21 cellular contexts compared by ENCODE assay signal in genomic region chr4:151671541-151672059, GRCh38.
DNase-seq lines count a peak whose midpoint lies in the region; ATAC-seq and TF ChIP-seq lines count a peak whose summit lies in the region.
"Had no signal": no experiment of that assay in that cellular context is flagged by ENCODE, and none has a peak within 500 bp of the region (broad histone marks: within the 10 kb centered on the region; RNA-seq: fewer than 3 reads in every experiment).

No MANE protein-coding gene starts in this region.

- peak overlapping the region; percentile 49 for H3K27ac ChIP-seq in right cardiac atrium (ENCODE audit: low read length)
- H3K27ac ChIP-seq in gastrocnemius medialis: peak overlapping the region; percentile 69 to 95 (median 80)
- H3K27ac ChIP-seq in body of pancreas: no peak overlapping the region
- H3K27ac ChIP-seq: lower lobe of right lung, SJCRH30, vagina had no signal

- no peaks in the 10 kb centered on the region for H3K27me3 Mint-ChIP-seq in WTC11 (ENCODE audit: low read depth)
- H3K27me3 Mint-ChIP-seq: activated naive CD8-positive, alpha-beta T cell; B cell had no signal

- no peaks in the 10 kb centered on the region for H3K9me3 Mint-ChIP-seq in WTC11
- H3K9me3 Mint-ChIP-seq: activated T-helper 1 cell treated with anti-CD3 and anti-CD28 coated beads, Interleukin-12 subunit alpha, Interleukin-12 subunit beta, Interleukin-2, Interleukin-4 antibody, amounts not matched to agents 30 ng/mL and 10 ng/mL and 1 ng/mL, durations not matched to agents 14 hours and 24 hours and 36 hours; stimulated activated effector memory CD8-positive, alpha-beta T cell treated with anti-CD3 and anti-CD28 coated beads, Interleukin-12 subunit alpha, Interleukin-12 subunit beta, amount 100 ng/mL, for 72 hours had no signal

- DNase-seq in NCI-H82 (lab: John Stamatoyannopoulos, UW) (peak; percentile 25), NCI-H82 treated with DMSO at 0.1 percent for 48 hours (lab: John Stamatoyannopoulos, UW; ENCODE audit: unreplicated experiment) (no peak), WTC11 (ENCODE audit: low spot score) (no peak), right cardiac atrium (no peak), gastrocnemius medialis (no peak), kidney glomerular epithelial cell (lab: John Stamatoyannopoulos, UW) (no peak), body of pancreas (no peak)
- DNase-seq in activated CD8-positive, alpha-beta memory T cell treated with anti-CD3 and anti-CD28 coated beads for 24 hours: no peak
- DNase-seq: activated CD4-positive, CD25-positive, alpha-beta regulatory T cell treated with anti-CD3 and anti-CD28 coated beads, Interleukin-2, amount 50 U/mL, for 72 hours; GOT3; Karpas-422; lower lobe of right lung; NCI-H1092; NCI-H524 treated with DMSO at 0.1 percent for 48 hours; SJCRH30 had no signal

- H3K36me3 ChIP-seq in gastrocnemius medialis (no peaks in the 10 kb centered on the region), body of pancreas (replicated peaks in 1 of 2; ENCODE audit: insufficient read depth in 1 of 2, low read depth in 2 of 2) (no peaks in the 10 kb centered on the region)
- H3K36me3 ChIP-seq: SJCRH30, vagina had no signal

- ATAC-seq in WTC11: no peak
- ATAC-seq in right cardiac atrium: peak; percentile 68 to 70
- ATAC-seq in gastrocnemius medialis: no peak
- ATAC-seq in body of pancreas: no peak
- ATAC-seq: lower lobe of right lung; sciatic nerve; stimulated activated effector memory CD8-positive, alpha-beta T cell treated with anti-CD3 and anti-CD28 coated beads, Interleukin-12 subunit alpha, Interleukin-12 subunit beta, amount 100 ng/mL, for 72 hours had no signal

- H3K27me3 ChIP-seq in right cardiac atrium (ENCODE audit: control insufficient read depth, insufficient read depth): no peaks in the 10 kb centered on the region
- no peaks in the 10 kb centered on the region for H3K27me3 ChIP-seq in gastrocnemius medialis
- no peaks in the 10 kb centered on the region for H3K27me3 ChIP-seq in body of pancreas
- H3K27me3 ChIP-seq: SJCRH30, vagina had no signal

- no peak overlapping the region for H3K4me3 ChIP-seq in right cardiac atrium (ENCODE audit: low read length)
- H3K4me3 ChIP-seq in gastrocnemius medialis: no peak overlapping the region
- no peak overlapping the region for H3K4me3 ChIP-seq in body of pancreas
- H3K4me3 ChIP-seq: lower lobe of right lung, SJCRH30, vagina had no signal

- peaks cover 18% of the 10 kb centered on the region for H3K4me1 Mint-ChIP-seq in WTC11
- H3K4me1 Mint-ChIP-seq: B cell; stimulated activated effector memory CD8-positive, alpha-beta T cell treated with anti-CD3 and anti-CD28 coated beads, Interleukin-12 subunit alpha, Interleukin-12 subunit beta, amount 100 ng/mL, for 72 hours had no signal

- POLR2A ChIA-PET in WTC11 (lab: Charles Lee): no interaction called here

- no peaks in the 10 kb centered on the region for H3K36me3 Mint-ChIP-seq in WTC11
- H3K36me3 Mint-ChIP-seq: stimulated activated effector memory CD8-positive, alpha-beta T cell treated with anti-CD3 and anti-CD28 coated beads, Interleukin-12 subunit alpha, Interleukin-12 subunit beta, amount 100 ng/mL, for 72 hours had no signal

- TF ChIP-seq POLR2A in gastrocnemius medialis (IDR thresholded peaks at IDR 0.05) (no peak), body of pancreas (IDR thresholded peaks at IDR 0.05) (no peak)

- in situ Hi-C loops in gastrocnemius medialis (cut with MboI; ENCODE audit: low sequenced_read_pairs in 4 of 4): loop anchor here in 2 of 4 donors (25.0 kb wide), 2 partner anchors 259 to 716 kb away; partner anchors contain the start of gene FHIP1A (in 1 of the 2)

- WGBS in right cardiac atrium: 44% methylated on average over 14 of the region's 14 CpGs
- WGBS in body of pancreas, 2 donors: 78 to 84% methylated on average over 14 of the region's 14 CpGs

- intact Hi-C loops in right cardiac atrium (cut with DNase I): no loop called here
- intact Hi-C loops in gastrocnemius medialis (cut with DNase I; ENCODE audit: low total_unique reads): loop anchor here (2.0 kb wide), 1 partner anchor 19 kb away; no protein-coding TSS in a partner anchor
- intact Hi-C loops in body of pancreas (cut with DNase I): no loop called here

- H3K9me3 ChIP-seq in right cardiac atrium (ENCODE audit: control insufficient read depth, low read length) (no peaks in the 10 kb centered on the region), gastrocnemius medialis (no peaks in the 10 kb centered on the region), body of pancreas (no peaks in the 10 kb centered on the region)
- H3K9me3 ChIP-seq: lower lobe of right lung, SJCRH30, vagina had no signal

- TF ChIP-seq CTCF in WTC11 (IDR thresholded peaks at IDR 0.05): no peak
- no peak for TF ChIP-seq CTCF in gastrocnemius medialis (IDR thresholded peaks at IDR 0.05 in 4 of 5, conservative IDR thresholded peaks at IDR 0.05 in 1 of 5)
- no peak for TF ChIP-seq CTCF in body of pancreas (IDR thresholded peaks at IDR 0.05)

- H3K4me1 ChIP-seq in right cardiac atrium (ENCODE audit: control insufficient read depth, insufficient read depth, low read length) (peaks cover 13% of the 10 kb centered on the region), gastrocnemius medialis (peaks cover 59 to 60% of the 10 kb centered on the region in 2 donors), body of pancreas (peaks cover 15% of the 10 kb centered on the region)
- H3K4me1 ChIP-seq: lower lobe of right lung had no signal

- no peak overlapping the region for H3K4me3 Mint-ChIP-seq in WTC11
- H3K4me3 Mint-ChIP-seq: activated naive CD8-positive, alpha-beta T cell; activated T-helper 1 cell treated with anti-CD3 and anti-CD28 coated beads, Interleukin-12 subunit alpha, Interleukin-12 subunit beta, Interleukin-2, Interleukin-4 antibody, amounts not matched to agents 30 ng/mL and 10 ng/mL and 1 ng/mL, durations not matched to agents 14 hours and 24 hours and 36 hours; B cell; stimulated activated effector memory CD8-positive, alpha-beta T cell treated with anti-CD3 and anti-CD28 coated beads, Interleukin-12 subunit alpha, Interleukin-12 subunit beta, amount 100 ng/mL, for 72 hours had no signal

- CTCF ChIA-PET in WTC11 (lab: Charles Lee): no interaction called here

- no peak overlapping the region for H3K27ac Mint-ChIP-seq in WTC11
- H3K27ac Mint-ChIP-seq: activated naive CD8-positive, alpha-beta T cell; activated T-helper 1 cell treated with anti-CD3 and anti-CD28 coated beads, Interleukin-12 subunit alpha, Interleukin-12 subunit beta, Interleukin-2, Interleukin-4 antibody, amounts not matched to agents 30 ng/mL and 10 ng/mL and 1 ng/mL, durations not matched to agents 14 hours and 24 hours and 36 hours; B cell; stimulated activated effector memory CD8-positive, alpha-beta T cell treated with anti-CD3 and anti-CD28 coated beads, Interleukin-12 subunit alpha, Interleukin-12 subunit beta, amount 100 ng/mL, for 72 hours had no signal

TF ChIP-seq in WTC11, 78 proteins besides CTCF, POLR2A, EP300 and RAD21:
- no peak for TF ChIP-seq HMGA2 (CRISPR knock-in tag; IDR thresholded peaks at IDR 0.05)
- TF ChIP-seq, protein P1, sequence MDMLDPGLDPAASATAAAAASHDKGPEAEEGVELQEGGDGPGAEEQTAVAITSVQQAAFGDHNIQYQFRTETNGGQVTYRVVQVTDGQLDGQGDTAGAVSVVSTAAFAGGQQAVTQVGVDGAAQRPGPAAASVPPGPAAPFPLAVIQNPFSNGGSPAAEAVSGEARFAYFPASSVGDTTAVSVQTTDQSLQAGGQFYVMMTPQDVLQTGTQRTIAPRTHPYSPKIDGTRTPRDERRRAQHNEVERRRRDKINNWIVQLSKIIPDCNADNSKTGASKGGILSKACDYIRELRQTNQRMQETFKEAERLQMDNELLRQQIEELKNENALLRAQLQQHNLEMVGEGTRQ (CRISPR knock-in tag; IDR thresholded peaks at IDR 0.05): peak; percentile 9; the same call in 1 of the 2 replicates

Comparison
In these comparisons a context has a peak if more than half of its experiments do, and no peak if none do; other contexts are left out.
1. ATAC-seq: peak in right cardiac atrium (2 of 2); none in WTC11 (single experiment), gastrocnemius medialis (0 of 2) and body of pancreas (single experiment).
2. H3K27ac ChIP-seq: peak in right cardiac atrium (single experiment) and gastrocnemius medialis (4 of 4); none in body of pancreas (0 of 4).